In the genomic region with DNA sequence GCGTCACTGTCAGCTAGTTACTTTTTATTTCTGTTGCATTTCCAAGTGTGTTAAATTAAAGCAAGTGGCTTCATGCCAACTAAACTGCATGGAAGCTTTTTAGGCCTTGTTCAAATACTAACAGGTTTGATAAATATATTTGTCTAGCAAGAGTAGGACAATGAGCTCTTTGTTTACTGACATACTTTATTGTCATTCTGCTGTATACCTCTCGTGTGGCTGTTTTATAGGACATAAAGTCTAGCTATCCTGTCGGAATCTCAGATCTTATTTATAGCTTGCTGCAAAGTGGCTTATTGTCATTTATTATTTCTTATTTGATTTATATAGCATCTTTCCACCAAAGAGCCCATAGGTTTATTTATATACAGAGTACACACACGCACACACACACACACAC, we compare ENCODE assay signal across 16 cellular contexts.
"Had no signal": no experiment of that assay in that cellular context is flagged by ENCODE, and none has a peak within 500 bp of the region (broad histone marks: within the 10 kb centered on the region; RNA-seq: fewer than 3 reads in every experiment).

No MANE protein-coding gene starts in this region.

- H3K27ac Mint-ChIP-seq: activated CD4-positive, alpha-beta memory T cell treated with anti-CD3 and anti-CD28 coated beads for 36 hours; activated naive CD4-positive, alpha-beta T cell treated with anti-CD3 and anti-CD28 coated beads, Interleukin-2, amount 50 U/mL, for 72 hours; stimulated activated naive B cell treated with anti-CD40 and anti-IgM and Interleukin-4, amounts not matched to agents 10 μg/mL and 1 μg/mL and 100 μg/mL, for 72 hours; type B pancreatic cell had no signal

- H3K4me3 Mint-ChIP-seq: activated CD4-positive, alpha-beta memory T cell treated with anti-CD3 and anti-CD28 coated beads for 36 hours; activated T-cell treated with anti-CD3 and anti-CD28 coated beads, Interleukin-2, amount 50 U/mL, for 4 hours; neural crest cell; stimulated activated naive B cell treated with anti-CD40 and anti-IgM and Interleukin-4, amounts not matched to agents 10 μg/mL and 1 μg/mL and 100 μg/mL, for 72 hours; type B pancreatic cell had no signal

- H3K4me1 Mint-ChIP-seq: neural crest cell had no signal

- DNase-seq: activated CD4-positive, alpha-beta memory T cell treated with anti-CD3 and anti-CD28 coated beads for 36 hours; activated effector memory CD4-positive, alpha-beta T cell treated with anti-CD3 and anti-CD28 coated beads, Interleukin-2, amount 50 U/mL, for 16 hours; activated T-cell treated with anti-CD3 and anti-CD28 coated beads, Interleukin-2, amount 50 U/mL, for 4 hours; cerebellar nuclear complex; dermis blood vessel endothelial cell; kidney; left ventricle myocardium superior; mesendoderm; spleen; stimulated activated CD4-positive, alpha-beta T cell treated with anti-CD3 and anti-CD28 coated beads, Interleukin-1b, Interleukin-23, amount 100 ng/mL, for 48 hours; stimulated activated naive B cell treated with anti-CD40 and anti-IgM and Interleukin-4, amounts not matched to agents 10 μg/mL and 1 μg/mL and 100 μg/mL, for 72 hours; substantia nigra had no signal

- H3K4me3 ChIP-seq: gastroesophageal sphincter, spleen had no signal

- H3K27me3 ChIP-seq: gastroesophageal sphincter, spleen had no signal

- H3K27me3 Mint-ChIP-seq: activated CD4-positive, alpha-beta memory T cell treated with anti-CD3 and anti-CD28 coated beads for 36 hours; stimulated activated naive B cell treated with anti-CD40 and anti-IgM and Interleukin-4, amounts not matched to agents 10 μg/mL and 1 μg/mL and 100 μg/mL, for 72 hours; type B pancreatic cell had no signal

- H3K36me3 ChIP-seq: gastroesophageal sphincter, spleen had no signal

- H3K36me3 Mint-ChIP-seq: activated CD4-positive, alpha-beta memory T cell treated with anti-CD3 and anti-CD28 coated beads for 36 hours; activated naive CD4-positive, alpha-beta T cell treated with anti-CD3 and anti-CD28 coated beads, Interleukin-2, amount 50 U/mL, for 72 hours; type B pancreatic cell had no signal

- H3K4me1 ChIP-seq: gastroesophageal sphincter had no signal

- H3K9me3 ChIP-seq: gastroesophageal sphincter, spleen had no signal

- H3K27ac ChIP-seq: gastroesophageal sphincter, spleen had no signal

- H3K9me3 Mint-ChIP-seq: type B pancreatic cell had no signal
